Comparison of ENCODE assay signal across 1 cellular context in genomic region chr2:11867926-11868325, GRCh38.
TF ChIP-seq lines count a peak whose summit lies in the region.

No MANE protein-coding gene starts in this region.

TF ChIP-seq in H1, 55 proteins besides CTCF, POLR2A, EP300 and RAD21 (continued from another document):
- TF ChIP-seq ATF2 (IDR thresholded peaks at IDR 0.05; ENCODE audit: low read length) (no peak), NANOG (IDR thresholded peaks at IDR 0.05; ENCODE audit: insufficient read depth, low read depth, low read length, poor library complexity, severe bottlenecking) (no peak), JUN (IDR thresholded peaks at IDR 0.05; ENCODE audit: low read depth, low read length) (no peak)
